ENCODE assay signal across 35 cellular contexts in genomic region chr11:40688369-40688768, GRCh38.
DNase-seq lines count a peak whose midpoint lies in the region; ATAC-seq, FAIRE-seq and TF ChIP-seq lines count a peak whose summit lies in the region.
"Had no signal": no experiment of that assay in that cellular context is flagged by ENCODE, and none has a peak within 500 bp of the region (broad histone marks: within the 10 kb centered on the region; RNA-seq: fewer than 3 reads in every experiment).

No MANE protein-coding gene starts in this region.

- no peaks in the 10 kb centered on the region for H3K9me3 ChIP-seq in liver (ENCODE audit: control insufficient read depth in 4 of 4, low read length in 3 of 4)
- H3K9me3 ChIP-seq in HepG2 (ENCODE audit: low read length) = peaks cover 13% of the 10 kb centered on the region
- H3K9me3 ChIP-seq in right lobe of liver = peaks cover 0 to 4% (median 0%) of the 10 kb centered on the region in 4 donors
- H3K9me3 ChIP-seq: A549; BE2C; BLaER1; BLaER1 treated with 17β-estradiol and CSF1 and Interleukin-3, amounts not matched to agents 10 nM and 100 nM; Caco-2 had no signal

- H3K4me3 ChIP-seq in liver (ENCODE audit: low read depth in 1 of 3, low read length in 3 of 3) (no peak overlapping the region), HepG2 (replicated peaks in 1 of 3; ENCODE audit: insufficient read depth in 1 of 3, low read depth in 2 of 3, low read length in 3 of 3) (no peak overlapping the region), right lobe of liver (no peak overlapping the region)
- H3K4me3 ChIP-seq: A549; BLaER1; BLaER1 treated with 17β-estradiol and CSF1 and Interleukin-3, amounts not matched to agents 10 nM and 100 nM had no signal

- no peak overlapping the region for H3K4me2 ChIP-seq in HepG2 (ENCODE audit: low read depth, low read length)
- H3K4me2 ChIP-seq: A549; BLaER1; BLaER1 treated with 17β-estradiol and CSF1 and Interleukin-3, amounts not matched to agents 10 nM and 100 nM had no signal

- no peaks in the 10 kb centered on the region for H3K27me3 ChIP-seq in liver (ENCODE audit: control insufficient read depth in 4 of 4, insufficient read depth in 4 of 4, low read length in 3 of 4)
- no peaks in the 10 kb centered on the region for H3K27me3 ChIP-seq in HepG2 (ENCODE audit: control insufficient read depth in 1 of 2, insufficient read depth in 2 of 2, low read length in 2 of 2)
- H3K27me3 ChIP-seq in right lobe of liver = no peaks in the 10 kb centered on the region
- H3K27me3 ChIP-seq: BE2C; BLaER1; BLaER1 treated with 17β-estradiol and CSF1 and Interleukin-3, amounts not matched to agents 10 nM and 100 nM had no signal

- TF ChIP-seq RAD21 in liver (IDR thresholded peaks at IDR 0.05) (peak in 1 of 2 donors; percentile 24), HepG2 (CRISPR knock-in tag; IDR thresholded peaks at IDR 0.05) (no peak)

- intact Hi-C loops in HepG2 (cut with micrococcal nuclease; ENCODE audit: unreplicated experiment) (no loop called here), right lobe of liver (cut with DNase I) (no loop called here)

- no TSS peak for BruUV-seq in HepG2 (replicated peaks; lab: Mats Ljungman, UMichigan)

- H3K4me1 Mint-ChIP-seq in type B pancreatic cell (ENCODE audit: unreplicated experiment) (no peaks in the 10 kb centered on the region), chondrocyte (ENCODE audit: low read depth) (no peaks in the 10 kb centered on the region)
- H3K4me1 Mint-ChIP-seq: B cell; CD14-positive monocyte; CD4-positive, alpha-beta memory T cell; CD4-positive, CD25-positive, alpha-beta regulatory T cell; CD8-positive, alpha-beta memory T cell had no signal

- H3K27me3 Mint-ChIP-seq in type B pancreatic cell = no peaks in the 10 kb centered on the region
- no peaks in the 10 kb centered on the region for H3K27me3 Mint-ChIP-seq in chondrocyte (ENCODE audit: low read depth)
- H3K27me3 Mint-ChIP-seq: B cell; CD4-positive, alpha-beta memory T cell; CD4-positive, alpha-beta T cell; CD4-positive, CD25-positive, alpha-beta regulatory T cell; CD8-positive, alpha-beta memory T cell had no signal

- H3K4me1 ChIP-seq in liver (ENCODE audit: control insufficient read depth in 4 of 4, insufficient read depth in 4 of 4, low read length in 3 of 4) = peaks cover 1 to 14% (median 11%) of the 10 kb centered on the region in 4 donors
- no peaks in the 10 kb centered on the region for H3K4me1 ChIP-seq in HepG2 (ENCODE audit: insufficient read depth, low read length)
- H3K4me1 ChIP-seq in right lobe of liver = peaks cover 0 to 29% (median 0%) of the 10 kb centered on the region in 4 donors
- H3K4me1 ChIP-seq: A549, BE2C, BLaER1, Caco-2 had no signal

- no peak overlapping the region for H3K27ac ChIP-seq in liver (ENCODE audit: low read depth in 1 of 2, low read length in 2 of 2)
- no peak overlapping the region for H3K27ac ChIP-seq in HepG2 (ENCODE audit: extremely low read length, insufficient read depth, low read length)
- peak overlapping the region in 1 of 3 donors; percentile 79 for H3K27ac ChIP-seq in right lobe of liver
- H3K27ac ChIP-seq: 22Rv1; A549; BLaER1; BLaER1 treated with 17β-estradiol and CSF1 and Interleukin-3, amounts not matched to agents 10 nM and 100 nM; C4-2B had no signal

- H3K9ac ChIP-seq in liver (ENCODE audit: low read depth in 1 of 2, low read length in 2 of 2) (no peak overlapping the region), HepG2 (ENCODE audit: insufficient read depth, low read depth, low read length) (no peak overlapping the region)
- H3K9ac ChIP-seq: BLaER1; BLaER1 treated with 17β-estradiol and CSF1 and Interleukin-3, amounts not matched to agents 10 nM and 100 nM had no signal

- no peaks in the 10 kb centered on the region for H3K36me3 ChIP-seq in liver (ENCODE audit: control insufficient read depth in 4 of 4, insufficient read depth in 3 of 4, low read depth in 1 of 4, low read length in 3 of 4)
- H3K36me3 ChIP-seq in HepG2 (replicated peaks in 1 of 2; ENCODE audit: control insufficient read depth in 1 of 2, insufficient read depth in 2 of 2, low read length in 2 of 2) = no peaks in the 10 kb centered on the region
- H3K36me3 ChIP-seq in right lobe of liver = no peaks in the 10 kb centered on the region
- H3K36me3 ChIP-seq: BE2C; BLaER1; BLaER1 treated with 17β-estradiol and CSF1 and Interleukin-3, amounts not matched to agents 10 nM and 100 nM had no signal

- TF ChIP-seq EP300 in HepG2 (IDR thresholded peaks at IDR 0.05; ENCODE audit: low read depth in 2 of 2, low read length in 2 of 2) = no peak
- no peak for TF ChIP-seq EP300 in HepG2 (CRISPR knock-in tag; IDR thresholded peaks at IDR 0.05; ENCODE audit: borderline replicate concordance)

- in situ Hi-C loops in HepG2 (cut with HindIII; ENCODE audit: extremely low pct_ligation_motif_present, low pct_unique_long_range_greater_than_20kb) = no loop called here

- POLR2A ChIA-PET in HepG2 (lab: Yijun Ruan, JAX) = no interaction called here

- no peaks in the 10 kb centered on the region for H3K9me3 Mint-ChIP-seq in type B pancreatic cell
- peaks cover 10% of the 10 kb centered on the region for H3K9me3 Mint-ChIP-seq in chondrocyte (ENCODE audit: low read depth)

- no peak overlapping the region for H2AFZ ChIP-seq in HepG2 (ENCODE audit: low read length)

- H3K27ac Mint-ChIP-seq in type B pancreatic cell = no peak overlapping the region
- no peak overlapping the region for H3K27ac Mint-ChIP-seq in chondrocyte (ENCODE audit: unreplicated experiment)
- H3K27ac Mint-ChIP-seq: B cell; CD14-positive monocyte; CD4-positive, alpha-beta memory T cell; CD4-positive, alpha-beta T cell; CD4-positive, CD25-positive, alpha-beta regulatory T cell; CD8-positive, alpha-beta memory T cell; CD8-positive, alpha-beta T cell had no signal

- H3K36me3 Mint-ChIP-seq in type B pancreatic cell (no peaks in the 10 kb centered on the region), chondrocyte (ENCODE audit: low read depth) (no peaks in the 10 kb centered on the region)
- H3K36me3 Mint-ChIP-seq: CD14-positive monocyte; CD4-positive, alpha-beta memory T cell; CD4-positive, CD25-positive, alpha-beta regulatory T cell; CD8-positive, alpha-beta memory T cell; CD8-positive, alpha-beta T cell had no signal

- CTCF ChIA-PET in HepG2 (lab: Yijun Ruan, JAX; ENCODE audit: low intra/inter-chr PET ratio, low total read pairs) = no interaction called here

- no peaks in the 10 kb centered on the region for H4K20me1 ChIP-seq in HepG2 (ENCODE audit: insufficient read depth, low read length)
- H4K20me1 ChIP-seq: BLaER1; BLaER1 treated with 17β-estradiol and CSF1 and Interleukin-3, amounts not matched to agents 10 nM and 100 nM had no signal

- ATAC-seq in HepG2 (no peak), left lobe of liver (peak; percentile 79), right lobe of liver (peak; percentile 32 to 85 (median 72))
- ATAC-seq: A549; CD8-positive, alpha-beta T cell had no signal

- TF ChIP-seq CTCF in liver (IDR thresholded peaks at IDR 0.05; ENCODE audit: low read depth, low read length, missing input control) (no peak), HepG2 (CRISPR knock-in tag; IDR thresholded peaks at IDR 0.05) (no peak), right lobe of liver (IDR thresholded peaks at IDR 0.05) (no peak), type B pancreatic cell (conservative IDR thresholded peaks at IDR 0.05) (no peak), chondrocyte (IDR thresholded peaks at IDR 0.05) (no peak)

- H3K4me3 Mint-ChIP-seq in type B pancreatic cell (no peak overlapping the region), chondrocyte (ENCODE audit: unreplicated experiment) (no peak overlapping the region)
- H3K4me3 Mint-ChIP-seq: B cell; CD14-positive monocyte; CD4-positive, alpha-beta memory T cell; CD4-positive, alpha-beta T cell; CD4-positive, CD25-positive, alpha-beta regulatory T cell; CD8-positive, alpha-beta memory T cell; CD8-positive, alpha-beta T cell had no signal

- FAIRE-seq in HepG2 (lab: Jason Lieb, UNC) = no peak
- FAIRE-seq: A204.1, A549, D721Med had no signal

- WGBS in liver = 40% methylated on average over 4 of the region's 4 CpGs
- 5% methylated on average over 4 of the region's 4 CpGs for WGBS in HepG2 (ENCODE audit: low lambda C conversion rate)
- WGBS in right lobe of liver (ENCODE audit: insufficient coverage, low coverage, low lambda C conversion rate, missing lambda C conversion rate) = 23% methylated on average over 4 of the region's 4 CpGs

- TF ChIP-seq POLR2A in HepG2 (IDR thresholded peaks at IDR 0.05; ENCODE audit: insufficient read depth in 1 of 2, low read depth in 2 of 2, low read length in 2 of 2) = no peak
- no peak for TF ChIP-seq POLR2A in right lobe of liver (IDR thresholded peaks at IDR 0.05)

- no peak for DNase-seq in HepG2 (ENCODE audit: low spot score)
- no peak for DNase-seq in left lobe of liver (ENCODE audit: low spot score)
- no peak for DNase-seq in right lobe of liver
- no peak for DNase-seq in type B pancreatic cell (ENCODE audit: extremely low spot score, unreplicated experiment)
- DNase-seq in chondrocyte (ENCODE audit: low spot score) = no peak
- DNase-seq: 8988T; ACHN; AML-193; BE2C; C1 segment of cervical spinal cord; Caco-2; Calu3; CD4-positive, alpha-beta memory T cell; CD4-positive, alpha-beta T cell; CD4-positive, CD25-positive, alpha-beta regulatory T cell; CD8-positive, alpha-beta memory T cell; CD8-positive, alpha-beta T cell; COR-L47; DMS 273 treated with DMSO at 0.1 percent for 48 hours; DMS153; DMS53; DMS79; DMS79 treated with DMSO at 0.1 percent for 48 hours; DND-41; EL had no signal

- H3K79me2 ChIP-seq in HepG2 (ENCODE audit: insufficient read depth, low read length) = no peaks in the 10 kb centered on the region

TF ChIP-seq in liver, 16 proteins besides CTCF, POLR2A, EP300 and RAD21:
- TF ChIP-seq HNF4G (IDR thresholded peaks at IDR 0.05) = peak; percentile 17
- TF ChIP-seq EGR1 (IDR thresholded peaks at IDR 0.05; ENCODE audit: low read depth in 2 of 2) = no peak
- TF ChIP-seq FOXA2 (IDR thresholded peaks at IDR 0.05) = no peak
- TF ChIP-seq YY1 (IDR thresholded peaks at IDR 0.05) = no peak
- peak; percentile 24 for TF ChIP-seq SP1 (IDR thresholded peaks at IDR 0.05)
- peak; percentile 51 to 74 for TF ChIP-seq HNF4A (conservative IDR thresholded peaks at IDR 0.05)
- peak; percentile 39 for TF ChIP-seq NR2F2 (IDR thresholded peaks at IDR 0.05)
- TF ChIP-seq RXRA (IDR thresholded peaks at IDR 0.05) = peak; percentile 43 to 59

TF ChIP-seq in HepG2, 621 proteins besides CTCF, POLR2A, EP300 and RAD21 (continues in another document):
- TF ChIP-seq ZNF282 (IDR thresholded peaks at IDR 0.05; ENCODE audit: partially characterized antibody) = no peak
